19 cellular contexts compared by ENCODE assay signal in the genomic region with DNA sequence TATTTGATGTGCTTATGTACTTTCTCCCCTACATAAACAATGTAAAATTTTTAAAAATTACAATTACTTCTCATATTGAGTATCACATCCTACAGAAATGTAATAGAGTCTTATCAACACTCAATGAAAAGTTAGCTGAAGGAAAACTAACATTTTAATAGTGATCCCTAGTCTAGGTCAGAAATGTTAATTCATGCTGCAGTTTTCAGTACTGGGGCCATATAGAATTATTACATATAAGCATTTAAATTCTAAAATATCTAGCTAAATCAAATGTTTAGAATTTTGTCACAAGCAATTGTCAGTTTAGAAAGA. TPM values are rescaled to one million over a fixed set of nuclear protein-coding genes. Genes with fewer than 3 reads are reported as not detected.
DNase-seq lines count a peak whose midpoint lies in the region; ATAC-seq and TF ChIP-seq lines count a peak whose summit lies in the region.
"Had no signal": no experiment of that assay in that cellular context is flagged by ENCODE, and none has a peak within 500 bp of the region (broad histone marks: within the 10 kb centered on the region; RNA-seq: fewer than 3 reads in every experiment).

No MANE protein-coding gene starts in this region.

- H3K4me3 Mint-ChIP-seq in brain: no peak overlapping the region
- H3K4me3 Mint-ChIP-seq in T-helper 2 cell treated with Interferon-gamma antibody and Interleukin-4, amounts not matched to agents 5 μg/mL and 100 μg/mL, for 36 hours: no peak overlapping the region
- H3K4me3 Mint-ChIP-seq: activated CD4-positive, alpha-beta T cell treated with anti-CD3 and anti-CD28 coated beads, Interleukin-2, amount 10 ng/mL, durations not matched to agents 24 days and 14 days; activated naive CD8-positive, alpha-beta T cell; CD4-positive, CD25-positive, alpha-beta regulatory T cell; nephron had no signal

- DNase-seq in foreskin keratinocyte (no peak), NCI-H748 (lab: John Stamatoyannopoulos, UW; ENCODE audit: unreplicated experiment) (no peak), NCI-H2029 (lab: John Stamatoyannopoulos, UW) (no peak)
- DNase-seq in T-helper 2 cell treated with Interferon-gamma antibody and Interleukin-4, amounts not matched to agents 5 μg/mL and 100 μg/mL, for 36 hours (ENCODE audit: low spot score): no peak
- DNase-seq: activated CD4-positive, alpha-beta T cell treated with anti-CD3 and anti-CD28 coated beads, Interleukin-2, amount 10 ng/mL, durations not matched to agents 24 days and 14 days; activated CD8-positive, alpha-beta memory T cell treated with anti-CD3 and anti-CD28 coated beads, Interleukin-2, amount 50 U/mL, for 48 hours; left ventricle myocardium superior; sigmoid colon had no signal

- peaks cover 2% of the 10 kb centered on the region for H3K27me3 Mint-ChIP-seq in brain
- no peaks in the 10 kb centered on the region for H3K27me3 Mint-ChIP-seq in T-helper 2 cell treated with Interferon-gamma antibody and Interleukin-4, amounts not matched to agents 5 μg/mL and 100 μg/mL, for 36 hours (ENCODE audit: low read depth)
- H3K27me3 Mint-ChIP-seq: activated CD4-positive, alpha-beta T cell treated with anti-CD3 and anti-CD28 coated beads, Interleukin-2, amount 10 ng/mL, durations not matched to agents 24 days and 14 days; activated naive CD8-positive, alpha-beta T cell; CD4-positive, CD25-positive, alpha-beta regulatory T cell had no signal

- H3K9me3 Mint-ChIP-seq in brain: no peaks in the 10 kb centered on the region
- no peaks in the 10 kb centered on the region for H3K9me3 Mint-ChIP-seq in T-helper 2 cell treated with Interferon-gamma antibody and Interleukin-4, amounts not matched to agents 5 μg/mL and 100 μg/mL, for 36 hours
- H3K9me3 Mint-ChIP-seq: activated CD4-positive, alpha-beta T cell treated with anti-CD3 and anti-CD28 coated beads, Interleukin-2, amount 10 ng/mL, durations not matched to agents 24 days and 14 days; activated T-helper 2 cell treated with anti-CD3 and anti-CD28 coated beads, Interferon-gamma antibody, Interleukin-2, Interleukin-4, amounts not matched to agents 10 μg/mL and 5 μg/mL and 100 μg/mL, durations not matched to agents 14 hours and 24 hours and 36 hours; CD4-positive, CD25-positive, alpha-beta regulatory T cell; nephron had no signal

- H3K36me3 Mint-ChIP-seq in brain: no peaks in the 10 kb centered on the region
- no peaks in the 10 kb centered on the region for H3K36me3 Mint-ChIP-seq in T-helper 2 cell treated with Interferon-gamma antibody and Interleukin-4, amounts not matched to agents 5 μg/mL and 100 μg/mL, for 36 hours (ENCODE audit: low read depth)
- H3K36me3 Mint-ChIP-seq: activated naive CD8-positive, alpha-beta T cell; CD4-positive, CD25-positive, alpha-beta regulatory T cell had no signal

- peak; percentile 50 for TF ChIP-seq CTCF in C4-2B (conservative IDR thresholded peaks at IDR 0.05)
- TF ChIP-seq CTCF in brain (conservative IDR thresholded peaks at IDR 0.05): peak; percentile 8 to 35
- no peak for TF ChIP-seq CTCF in foreskin keratinocyte (conservative IDR thresholded peaks at IDR 0.05)

- no peaks in the 10 kb centered on the region for H3K4me1 Mint-ChIP-seq in brain
- no peaks in the 10 kb centered on the region for H3K4me1 Mint-ChIP-seq in T-helper 2 cell treated with Interferon-gamma antibody and Interleukin-4, amounts not matched to agents 5 μg/mL and 100 μg/mL, for 36 hours (ENCODE audit: low read depth)
- H3K4me1 Mint-ChIP-seq: activated CD4-positive, alpha-beta T cell treated with anti-CD3 and anti-CD28 coated beads, Interleukin-2, amount 10 ng/mL, durations not matched to agents 24 days and 14 days; CD4-positive, CD25-positive, alpha-beta regulatory T cell; nephron had no signal

- no peak overlapping the region for H3K27ac ChIP-seq in C4-2B
- H3K27ac ChIP-seq in foreskin keratinocyte: no peak overlapping the region
- H3K27ac ChIP-seq: epithelial cell of prostate, PC-9, sigmoid colon, SJCRH30 had no signal

- ATAC-seq in GM19351 (IDR thresholded peaks at IDR 0.05; ENCODE audit: unreplicated experiment) (peak; percentile 6), HG02759 (IDR thresholded peaks at IDR 0.05; ENCODE audit: unreplicated experiment) (peak; percentile 8), foreskin keratinocyte (no peak)

- no peak overlapping the region for H3K27ac Mint-ChIP-seq in brain
- no peak overlapping the region for H3K27ac Mint-ChIP-seq in T-helper 2 cell treated with Interferon-gamma antibody and Interleukin-4, amounts not matched to agents 5 μg/mL and 100 μg/mL, for 36 hours
- H3K27ac Mint-ChIP-seq: activated CD4-positive, alpha-beta T cell treated with anti-CD3 and anti-CD28 coated beads, Interleukin-2, amount 10 ng/mL, durations not matched to agents 24 days and 14 days; activated naive CD8-positive, alpha-beta T cell; activated T-helper 2 cell treated with anti-CD3 and anti-CD28 coated beads, Interferon-gamma antibody, Interleukin-2, Interleukin-4, amounts not matched to agents 10 μg/mL and 5 μg/mL and 100 μg/mL, durations not matched to agents 14 hours and 24 hours and 36 hours; CD4-positive, CD25-positive, alpha-beta regulatory T cell; nephron had no signal

- no peaks in the 10 kb centered on the region for H3K27me3 ChIP-seq in foreskin keratinocyte
- H3K27me3 ChIP-seq: sigmoid colon, SJCRH30 had no signal

- no peaks in the 10 kb centered on the region for H3K4me1 ChIP-seq in foreskin keratinocyte
- H3K4me1 ChIP-seq: sigmoid colon, SJCRH30 had no signal

RNA-seq across cellular contexts. Expression of a gene that starts 37.8 kb away (rescaled TPM):
- polyA plus RNA-seq in brain (ENCODE audit: insufficient read depth, low read depth, low replicate concordance) (2.5 TPM), foreskin keratinocyte (13.1 and 14.5 TPM in 2 replicates)
- total RNA-seq in foreskin keratinocyte: 29.6 and 38.8 TPM in 2 replicates
- total RNA-seq: activated CD4-positive, alpha-beta T cell treated with anti-CD3 and anti-CD28 coated beads, Interleukin-2, amount 10 ng/mL, durations not matched to agents 24 days and 14 days; activated T-helper 2 cell treated with anti-CD3 and anti-CD28 coated beads, Interferon-gamma antibody, Interleukin-2, Interleukin-4, amounts not matched to agents 10 μg/mL and 5 μg/mL and 100 μg/mL, durations not matched to agents 14 hours and 24 hours and 36 hours; CD4-positive, CD25-positive, alpha-beta regulatory T cell; PC-9 had no signal
- polyA plus RNA-seq: CD4-positive, CD25-positive, alpha-beta regulatory T cell had no signal
